12 cellular contexts compared by ENCODE assay signal in the genomic region with DNA sequence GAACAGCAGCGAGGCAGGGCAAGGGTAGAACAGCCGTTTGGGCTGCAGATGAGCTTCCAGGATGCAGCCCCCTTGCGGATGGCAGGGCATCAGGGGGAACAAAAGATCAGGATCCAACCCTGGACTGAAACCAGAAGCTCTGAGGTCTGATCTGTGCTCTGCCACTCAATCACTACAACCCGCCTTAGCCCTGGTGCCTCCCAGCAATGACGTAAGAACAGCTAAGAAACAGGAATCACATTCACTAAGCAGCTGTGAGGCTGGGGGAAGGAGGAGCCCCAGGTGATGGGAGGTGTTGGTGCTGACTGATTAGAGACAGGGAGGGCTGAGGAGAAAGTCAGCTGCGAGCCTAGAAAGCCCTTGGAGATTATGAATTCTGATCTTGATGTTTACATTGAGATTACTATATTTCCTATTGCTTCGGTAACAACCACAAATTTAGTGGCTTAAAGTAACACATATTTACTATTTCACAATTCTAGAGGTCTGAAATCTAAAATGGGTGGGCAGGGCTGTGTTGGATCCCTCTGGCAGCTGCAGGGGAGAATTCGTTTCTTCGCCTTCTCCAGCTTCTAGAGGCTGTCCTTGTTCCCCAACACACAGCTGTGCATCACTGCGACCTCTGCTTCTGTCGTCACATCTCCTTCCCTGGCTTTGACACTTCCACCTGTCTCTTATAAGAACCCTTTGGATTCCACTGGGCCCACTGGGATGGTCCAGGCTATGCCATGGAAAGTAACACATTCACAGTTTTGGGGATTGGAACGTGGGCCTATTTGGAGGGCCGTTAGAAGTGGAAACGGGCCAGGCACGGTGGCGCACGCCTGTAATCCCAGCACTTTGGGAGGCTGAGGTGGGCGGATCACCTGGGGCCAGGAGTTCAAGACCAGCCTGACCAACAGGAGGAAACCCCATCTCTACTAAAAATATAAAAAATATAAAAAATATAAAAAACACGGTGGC. TPM values are rescaled to one million over a fixed set of nuclear protein-coding genes. Genes with fewer than 3 reads are reported as not detected.
DNase-seq lines count a peak whose midpoint lies in the region; ATAC-seq and TF ChIP-seq lines count a peak whose summit lies in the region.
"Had no signal": no experiment of that assay in that cellular context is flagged by ENCODE, and none has a peak within 500 bp of the region (broad histone marks: within the 10 kb centered on the region; RNA-seq: fewer than 3 reads in every experiment).

No MANE protein-coding gene starts in this region.

- no peaks in the 10 kb centered on the region for H3K36me3 Mint-ChIP-seq in Caco-2 (ENCODE audit: insufficient read depth, unreplicated experiment)
- H3K36me3 Mint-ChIP-seq: activated naive CD8-positive, alpha-beta T cell; IgD-negative memory B cell had no signal

- no peak overlapping the region for H3K27ac ChIP-seq in WERI-Rb-1
- no peak overlapping the region for H3K27ac ChIP-seq in mesenchymal stem cell (ENCODE audit: low read length, poor library complexity, severe bottlenecking)
- H3K27ac ChIP-seq in uterus = no peak overlapping the region
- H3K27ac ChIP-seq: epithelial cell of prostate had no signal

- H2AK5ac ChIP-seq in mesenchymal stem cell (ENCODE audit: low read length, severe bottlenecking) = no peak overlapping the region

- intact Hi-C loops in Caco-2 (cut with micrococcal nuclease; ENCODE audit: unreplicated experiment) (no loop called here), uterus (cut with DNase I; ENCODE audit: low total_unique reads) (no loop called here)

- no peaks in the 10 kb centered on the region for H3K9me3 Mint-ChIP-seq in Caco-2 (ENCODE audit: unreplicated experiment)
- H3K9me3 Mint-ChIP-seq: IgD-negative memory B cell had no signal

- peak overlapping the region; percentile 78 for H2BK15ac ChIP-seq in mesenchymal stem cell (ENCODE audit: low read depth, poor library complexity, severe bottlenecking)

- H2BK120ac ChIP-seq in mesenchymal stem cell (ENCODE audit: low read depth, low read length) = no peak overlapping the region

- no peak for TF ChIP-seq CTCF in Caco-2 (IDR thresholded peaks at IDR 0.05; ENCODE audit: insufficient read depth in 1 of 2, low read depth in 1 of 2, low read length in 1 of 2, severe bottlenecking in 1 of 2, unreplicated experiment in 1 of 2)
- TF ChIP-seq CTCF in WERI-Rb-1 (IDR thresholded peaks at IDR 0.05; ENCODE audit: low read depth, low read length) = no peak
- TF ChIP-seq CTCF in uterus (IDR thresholded peaks at IDR 0.05) = no peak

- H3K4me1 Mint-ChIP-seq in Caco-2 (ENCODE audit: low read depth, unreplicated experiment) = peaks cover 52% of the 10 kb centered on the region

- H3K14ac ChIP-seq in mesenchymal stem cell (ENCODE audit: low read length in 2 of 2) = peak overlapping the region in 1 of 2 experiments; percentile 55

- no TSS peak for BruUV-seq in Caco-2 (replicated peaks; lab: Mats Ljungman, UMichigan)

- no peaks in the 10 kb centered on the region for H3K27me3 Mint-ChIP-seq in Caco-2 (ENCODE audit: insufficient read depth, unreplicated experiment)

- H3K4me2 ChIP-seq in mesenchymal stem cell (ENCODE audit: low read length, poor library complexity, severe bottlenecking) = no peak overlapping the region

- peak overlapping the region in 1 of 2 experiments; percentile 90 for H3K18ac ChIP-seq in mesenchymal stem cell (ENCODE audit: low read depth in 1 of 2, low read length in 2 of 2)

- peak overlapping the region; percentile 29 for H2AFZ ChIP-seq in mesenchymal stem cell (ENCODE audit: low read depth, low read length)

- H3K36me3 ChIP-seq in Caco-2 (ENCODE audit: control insufficient read depth, insufficient read depth, low read length) = no peaks in the 10 kb centered on the region
- no peaks in the 10 kb centered on the region for H3K36me3 ChIP-seq in WERI-Rb-1
- H3K36me3 ChIP-seq in mesenchymal stem cell (ENCODE audit: control insufficient read depth in 1 of 2, insufficient read depth in 2 of 2, low read depth in 1 of 2, low read length in 2 of 2) = no peaks in the 10 kb centered on the region
- H3K36me3 ChIP-seq in uterus = no peaks in the 10 kb centered on the region

- H3K4me3 Mint-ChIP-seq in Caco-2 (ENCODE audit: unreplicated experiment) = no peak overlapping the region
- H3K4me3 Mint-ChIP-seq: activated naive CD8-positive, alpha-beta T cell had no signal

- peak overlapping the region in 1 of 2 experiments; percentile 68 for H3K4ac ChIP-seq in mesenchymal stem cell (ENCODE audit: low read depth in 1 of 2, low read length in 2 of 2)

- POLR2A ChIA-PET in Caco-2 (lab: Charles Lee) = interaction anchor here (0.5 to 0.7 kb wide), 4 partner anchors 17 to 340 kb away, joined by 3 to 5 read pairs (median 3); a partner anchor contains a TSS

- H3K27ac Mint-ChIP-seq in Caco-2 (ENCODE audit: unreplicated experiment) = no peak overlapping the region
- H3K27ac Mint-ChIP-seq: activated naive CD8-positive, alpha-beta T cell; IgD-negative memory B cell had no signal

- peak overlapping the region; percentile 78 for H4K91ac ChIP-seq in mesenchymal stem cell (ENCODE audit: low read length)

- H3K27me3 ChIP-seq in Caco-2 (replicated peaks; ENCODE audit: control insufficient read depth, insufficient read depth, low read length) = no peaks in the 10 kb centered on the region
- no peaks in the 10 kb centered on the region for H3K27me3 ChIP-seq in WERI-Rb-1 (ENCODE audit: insufficient read depth, low read depth, severe bottlenecking)
- peaks cover 4 to 7% of the 10 kb centered on the region in 2 experiments for H3K27me3 ChIP-seq in mesenchymal stem cell (ENCODE audit: control insufficient read depth in 1 of 2, insufficient read depth in 1 of 2, low read length in 2 of 2)
- no peaks in the 10 kb centered on the region for H3K27me3 ChIP-seq in uterus

- DNase-seq in Caco-2 (peak; percentile 74 to 79), NCI-H146 treated with DMSO at 0.1 percent for 48 hours (lab: John Stamatoyannopoulos, UW; ENCODE audit: unreplicated experiment) (peak; percentile 47), WERI-Rb-1 (peak; percentile 74), mesenchymal stem cell (peak; percentile 44), uterus (no peak)
- DNase-seq: stimulated activated CD8-positive, alpha-beta memory T cell treated with anti-CD3 and anti-CD28 coated beads, Interleukin-4, amount 100 ng/mL, for 48 hours had no signal

- WGBS in mesenchymal stem cell = 87% methylated on average over 17 of the region's 19 CpGs

- peaks cover 55% of the 10 kb centered on the region for H3K4me1 ChIP-seq in Caco-2
- H3K4me1 ChIP-seq in mesenchymal stem cell (ENCODE audit: control insufficient read depth, insufficient read depth, low read depth, low read length) = peaks cover 5% of the 10 kb centered on the region
- no peaks in the 10 kb centered on the region for H3K4me1 ChIP-seq in uterus

- no peak overlapping the region for H3K23ac ChIP-seq in mesenchymal stem cell (ENCODE audit: low read length in 2 of 2)

- H4K8ac ChIP-seq in mesenchymal stem cell (ENCODE audit: low read length) = peak overlapping the region; percentile 63

- CTCF ChIA-PET in Caco-2 (lab: Charles Lee) = interaction anchor here (0.7 to 2.0 kb wide), 13 partner anchors 29 to 199 kb away, joined by 3 to 19 read pairs (median 3); a partner anchor contains a TSS

- no peak for TF ChIP-seq POLR2A in uterus (IDR thresholded peaks at IDR 0.05)

- H3K9ac ChIP-seq in mesenchymal stem cell (ENCODE audit: low read length) = no peak overlapping the region

- no peak overlapping the region for H2BK5ac ChIP-seq in mesenchymal stem cell (ENCODE audit: low read depth, low read length, poor library complexity, severe bottlenecking)

- H3K9me3 ChIP-seq in Caco-2 (no peaks in the 10 kb centered on the region), WERI-Rb-1 (ENCODE audit: severe bottlenecking) (no peaks in the 10 kb centered on the region), mesenchymal stem cell (ENCODE audit: control insufficient read depth, low read length) (no peaks in the 10 kb centered on the region), uterus (no peaks in the 10 kb centered on the region)

- H3K4me3 ChIP-seq in Caco-2 (ENCODE audit: low read depth, low read length) (no peak overlapping the region), WERI-Rb-1 (ENCODE audit: low read depth, low read length) (no peak overlapping the region), mesenchymal stem cell (ENCODE audit: insufficient read depth in 1 of 2, low read depth in 1 of 2, low read length in 2 of 2) (no peak overlapping the region), uterus (no peak overlapping the region)

- ATAC-seq in HG03571 (IDR thresholded peaks at IDR 0.05; ENCODE audit: unreplicated experiment) = no peak
- no peak for ATAC-seq in GM21723 (IDR thresholded peaks at IDR 0.05; ENCODE audit: unreplicated experiment)
- ATAC-seq in GM18907 (IDR thresholded peaks at IDR 0.05; ENCODE audit: unreplicated experiment) = no peak

- H3K79me1 ChIP-seq in mesenchymal stem cell (replicated peaks; ENCODE audit: low read length, poor library complexity, severe bottlenecking) = no peaks in the 10 kb centered on the region

- peak overlapping the region; percentile 79 to 90 for H2BK12ac ChIP-seq in mesenchymal stem cell (ENCODE audit: low read length in 2 of 2)

RNA-seq across cellular contexts. Expression of a gene that starts 6.1 kb away (rescaled TPM):
- 170 and 179 TPM in 2 replicates for total RNA-seq in Caco-2 (2022)
- 253 TPM for polyA plus RNA-seq in mesenchymal stem cell (2013, experiment 1 of 2)
- 270 TPM for polyA plus RNA-seq in mesenchymal stem cell (2013, experiment 2 of 2)
- total RNA-seq in uterus = 100 to 1,000 TPM; 161 to 275 (median 207) TPM

Comparison
In these comparisons a context has a peak if more than half of its experiments do, and no peak if none do; other contexts are left out.
1. DNase-seq: peak in Caco-2 (2 of 2), NCI-H146 treated with DMSO at 0.1 percent for 48 hours (single experiment), WERI-Rb-1 (single experiment) and mesenchymal stem cell (single experiment); none in uterus (0 of 2).